ENCODE assay signal across 25 cellular contexts in genomic region chr14:50339178-50339804, GRCh38. TPM values are rescaled to one million over a fixed set of nuclear protein-coding genes. Genes with fewer than 3 reads are reported as not detected.
DNase-seq lines count a peak whose midpoint lies in the region; ATAC-seq, FAIRE-seq and TF ChIP-seq lines count a peak whose summit lies in the region.
"Had no signal": no experiment of that assay in that cellular context is flagged by ENCODE, and none has a peak within 500 bp of the region (broad histone marks: within the 10 kb centered on the region; RNA-seq: fewer than 3 reads in every experiment).

No MANE protein-coding gene starts in this region.

- H3K4me3 ChIP-seq in IMR-90 (ENCODE audit: insufficient read depth, low read depth, low read length) (no peak overlapping the region), esophagus muscularis mucosa (no peak overlapping the region), small intestine (ENCODE audit: low read depth in 1 of 2, low read length in 2 of 2) (no peak overlapping the region), psoas muscle (no peak overlapping the region)
- H3K4me3 ChIP-seq: HAP-1, Peyer's patch, SK-N-MC had no signal

- TF ChIP-seq RAD21 in IMR-90 (IDR thresholded peaks at IDR 0.05; ENCODE audit: low read length): no peak

- H3K4ac ChIP-seq in IMR-90 (ENCODE audit: low read depth, low read length): no peak overlapping the region

- intact Hi-C loops in IMR-90 (cut with micrococcal nuclease) (no loop called here), esophagus muscularis mucosa (cut with DNase I) (loop anchor here (10.0 kb wide), 1 partner anchor 116 kb away; no protein-coding TSS in a partner anchor), psoas muscle (cut with DNase I) (no loop called here)

- POLR2A ChIA-PET in IMR-90 (lab: Charles Lee; ENCODE audit: unreplicated experiment): no interaction called here

- H2BK15ac ChIP-seq in IMR-90 (ENCODE audit: low read depth, low read length): no peak overlapping the region; the same call in 2 of the 3 replicates

- peaks cover 18% of the 10 kb centered on the region for H3K4me1 ChIP-seq in IMR-90 (ENCODE audit: control insufficient read depth, insufficient read depth, low read length)
- H3K4me1 ChIP-seq in esophagus muscularis mucosa: peaks cover 37 to 55% (median 48%) of the 10 kb centered on the region in 4 donors
- peaks cover 7 to 8% of the 10 kb centered on the region in 2 donors for H3K4me1 ChIP-seq in small intestine (ENCODE audit: control insufficient read depth in 2 of 2, insufficient read depth in 1 of 2, low read depth in 1 of 2, low read length in 1 of 2)
- H3K4me1 ChIP-seq in psoas muscle: peaks cover 20% of the 10 kb centered on the region

- DNase-seq in DMS53 (lab: John Stamatoyannopoulos, UW) (peak; percentile 10), DMS53 treated with DMSO at 0.1 percent for 48 hours (lab: John Stamatoyannopoulos, UW; ENCODE audit: unreplicated experiment) (no peak), IMR-90 (no peak), esophagus muscularis mucosa (ENCODE audit: extremely low spot score) (peak; percentile 68), small intestine (peak; percentile 21), D341Med (ENCODE audit: low spot score) (no peak), psoas muscle (no peak), OCI-M1 (lab: John Stamatoyannopoulos, UW) (no peak)
- DNase-seq: ACHN, BE2C, DND-41, GOT3, HFFc6, NCI-H1092 treated with DMSO at 0.1 percent for 48 hours, NCI-H1436, NCI-H187, NCI-H2107, NCI-H526, Peyer's patch, SIG-M5 had no signal

- H3K23ac ChIP-seq in IMR-90 (ENCODE audit: low read depth, low read length): 0 out of 2 replicates have a peak overlapping the region, but pooled peaks have one; percentile 6

- dilution Hi-C loops in IMR-90 (cut with HindIII; ENCODE audit: low sequenced_read_pairs, unreplicated experiment): no loop called here

- no peak overlapping the region for H2AK9ac ChIP-seq in IMR-90 (replicated peaks; ENCODE audit: low read depth, low read length, poor library complexity)

- no peak overlapping the region for H3K27ac ChIP-seq in IMR-90 (ENCODE audit: insufficient read depth, low read length)
- H3K27ac ChIP-seq in esophagus muscularis mucosa (replicated peaks in 1 of 4): no peak overlapping the region
- peak overlapping the region; percentile 10 to 50 for H3K27ac ChIP-seq in small intestine (ENCODE audit: low read depth in 1 of 2, low read length in 1 of 2)
- H3K27ac ChIP-seq in psoas muscle: no peak overlapping the region
- H3K27ac ChIP-seq: 22Rv1, KMS-11, Peyer's patch, SK-N-MC had no signal

- TF ChIP-seq POLR2A in IMR-90 (IDR thresholded peaks at IDR 0.05; ENCODE audit: low read depth, low read length): no peak
- TF ChIP-seq POLR2A in esophagus muscularis mucosa (IDR thresholded peaks at IDR 0.05; ENCODE audit: low read depth): no peak

- H2BK5ac ChIP-seq in IMR-90 (ENCODE audit: low read depth, low read length, poor library complexity, severe bottlenecking): no peak overlapping the region

- no peak overlapping the region for H3K56ac ChIP-seq in IMR-90 (ENCODE audit: extremely low read depth, insufficient read depth, low read length)

- no peak overlapping the region for H3K9ac ChIP-seq in IMR-90 (ENCODE audit: low read depth, low read length)
- H3K9ac ChIP-seq: KMS-11 had no signal

- H2BK20ac ChIP-seq in IMR-90 (ENCODE audit: low read depth, low read length): no peak overlapping the region

- no peak for TF ChIP-seq CTCF in IMR-90 (conservative IDR thresholded peaks at IDR 0.05; ENCODE audit: low read depth, low read length)
- TF ChIP-seq CTCF in esophagus muscularis mucosa (IDR thresholded peaks at IDR 0.05): no peak
- no peak for TF ChIP-seq CTCF in psoas muscle (IDR thresholded peaks at IDR 0.05)

- H3K27me3 ChIP-seq in IMR-90 (ENCODE audit: control insufficient read depth, insufficient read depth, low read length) (no peaks in the 10 kb centered on the region), esophagus muscularis mucosa (no peaks in the 10 kb centered on the region), small intestine (ENCODE audit: control insufficient read depth in 2 of 2, insufficient read depth in 2 of 2, low read length in 2 of 2) (no peaks in the 10 kb centered on the region), psoas muscle (ENCODE audit: insufficient read depth in 3 of 3, low read length in 2 of 3) (no peaks in the 10 kb centered on the region)
- H3K27me3 ChIP-seq: BE2C, Peyer's patch had no signal

- H3K36me3 ChIP-seq in IMR-90 (ENCODE audit: control insufficient read depth, insufficient read depth, low read length) (no peaks in the 10 kb centered on the region), esophagus muscularis mucosa (peaks cover 0 to 11% (median 3%) of the 10 kb centered on the region in 4 donors), small intestine (ENCODE audit: control insufficient read depth in 2 of 2, insufficient read depth in 2 of 2, low read length in 2 of 2) (peaks cover 0 to 4% of the 10 kb centered on the region in 2 donors), psoas muscle (ENCODE audit: insufficient read depth in 1 of 2, low read depth in 1 of 2) (peaks cover 0 to 7% of the 10 kb centered on the region in 2 donors)
- H3K36me3 ChIP-seq: BE2C, HAP-1, Peyer's patch had no signal

- WGBS in IMR-90 (ENCODE audit: extremely low coverage in 2 of 2, insufficient read length in 1 of 2), 2 experiments: no CpG with 5 or more reads among the region's 3 CpGs
- WGBS in esophagus muscularis mucosa: 79% methylated on average over 3 of the region's 3 CpGs
- 15 to 50% (median 31%) methylated on average over 3 of the region's 3 CpGs for WGBS in small intestine, 3 donors
- WGBS in psoas muscle, 3 donors: 69 to 78% (median 70%) methylated on average over 3 of the region's 3 CpGs

- H2AK5ac ChIP-seq in IMR-90 (ENCODE audit: low read depth, low read length): no peak overlapping the region

- no peak for ATAC-seq in IMR-90 (ENCODE audit: low read depth)
- no peak for ATAC-seq in psoas muscle

- no peak overlapping the region for H4K91ac ChIP-seq in IMR-90 (ENCODE audit: insufficient read depth, low read depth, low read length)

- 0 out of 2 replicates have a peak overlapping the region, but pooled peaks have one; percentile 6 for H2BK120ac ChIP-seq in IMR-90 (ENCODE audit: low read depth, low read length)

- no peaks in the 10 kb centered on the region for H4K20me1 ChIP-seq in IMR-90 (ENCODE audit: insufficient read depth, low read length)

- in situ Hi-C loops in IMR-90 (cut with MboI; ENCODE audit: low sequenced_read_pairs): no loop called here

- H4K8ac ChIP-seq in IMR-90 (ENCODE audit: low read depth in 2 of 2, low read length in 2 of 2): no peak overlapping the region

- no peaks in the 10 kb centered on the region for H3K9me3 ChIP-seq in IMR-90 (ENCODE audit: control insufficient read depth, insufficient read depth, low read length)
- no peaks in the 10 kb centered on the region for H3K9me3 ChIP-seq in esophagus muscularis mucosa
- no peaks in the 10 kb centered on the region for H3K9me3 ChIP-seq in small intestine (ENCODE audit: control insufficient read depth, low read depth)
- no peaks in the 10 kb centered on the region for H3K9me3 ChIP-seq in psoas muscle
- H3K9me3 ChIP-seq: BE2C, HAP-1, Peyer's patch had no signal

- CTCF ChIA-PET in IMR-90 (lab: Yijun Ruan, JAX): no interaction called here

- H3K14ac ChIP-seq in IMR-90 (replicated peaks; ENCODE audit: low read depth, low read length): no peak overlapping the region

- no peak for TF ChIP-seq EP300 in esophagus muscularis mucosa (IDR thresholded peaks at IDR 0.05)

- no peak overlapping the region for H4K5ac ChIP-seq in IMR-90 (ENCODE audit: low read depth, low read length)

- H3K4me2 ChIP-seq in IMR-90 (ENCODE audit: low read depth, low read length): no peak overlapping the region
- H3K4me2 ChIP-seq: KMS-11 had no signal

- no TSS peak for BruUV-seq in IMR-90 (replicated peaks; lab: Mats Ljungman, UMichigan)

- H3K79me1 ChIP-seq in IMR-90 (ENCODE audit: low read depth in 1 of 2, low read length in 2 of 2): peaks cover 0 to 14% of the 10 kb centered on the region in 2 experiments; a peak in 2 of 4 replicates

- H3K18ac ChIP-seq in IMR-90 (ENCODE audit: low read depth, low read length): no peak overlapping the region

- no peak for FAIRE-seq in small intestine (lab: Jason Lieb, UNC)
- FAIRE-seq: GM12892 had no signal

- peaks cover 14% of the 10 kb centered on the region for H3K9me1 ChIP-seq in IMR-90 (ENCODE audit: insufficient read depth, low read length)

- no peak overlapping the region for H2AFZ ChIP-seq in IMR-90 (replicated peaks; ENCODE audit: low read length, poor library complexity)

TF ChIP-seq in IMR-90, 13 proteins besides CTCF, POLR2A, EP300 and RAD21 (continues in another document):
- TF ChIP-seq MAFK (IDR thresholded peaks at IDR 0.05; ENCODE audit: low read depth, low read length): no peak

RNA-seq across cellular contexts. Expression of gene DMAC2L, which starts 27.2 kb away (rescaled TPM):
- total RNA-seq in IMR-90 (2012; rRNA removed) (3.9 and 5.0 TPM in 2 replicates), esophagus muscularis mucosa (10 to 100 TPM in 3 of 4 donors, 1 to 10 TPM in 1; 9.9 to 33.6 (median 14.6) TPM), psoas muscle (10 to 100 TPM; 26.7 to 43.5 (median 35.1) TPM)
- polyA plus RNA-seq in IMR-90 (2012; rRNA removed) (6.1 and 7.8 TPM in 2 replicates), small intestine (10 to 100 TPM; 13.6 to 27.0 (median 18.3) TPM), psoas muscle (10 to 100 TPM; 21.7 to 36.6 (median 26.6) TPM)
- 2.2 and 9.5 TPM in 2 replicates for polyA plus RNA-seq in IMR-90 (2012; cell fraction: cytosol; rRNA removed)
- polyA plus RNA-seq in IMR-90 (2012; cell fraction: nucleus; rRNA removed; ENCODE audit: low replicate concordance): 6.2 and 11.8 TPM in 2 replicates

RNA-seq across cellular contexts. Expression of gene L2HGDH, which starts 27.3 kb away (rescaled TPM):
- total RNA-seq in IMR-90 (2012; rRNA removed) (3.8 and 5.0 TPM in 2 replicates), esophagus muscularis mucosa (10 to 100 TPM in 1 of 4 donors, 1 to 10 TPM in 3; 4.0 to 12.2 (median 7.7) TPM), psoas muscle (10 to 100 TPM in 3 of 4 donors, 1 to 10 TPM in 1; 9.3 to 10.9 (median 10.2) TPM)
- polyA plus RNA-seq in IMR-90 (2012; rRNA removed) (2.8 and 3.1 TPM in 2 replicates), small intestine (1 to 10 TPM; 1.1 to 5.9 (median 3.6) TPM), psoas muscle (10 to 100 TPM in 1 of 3 donors, 1 to 10 TPM in 2; 3.5 to 10.4 (median 4.9) TPM)
- polyA plus RNA-seq in IMR-90 (2012; cell fraction: cytosol; rRNA removed): 1.5 and 2.3 TPM in 2 replicates
- 0.87 and 2.4 TPM in 2 replicates for polyA plus RNA-seq in IMR-90 (2012; cell fraction: nucleus; rRNA removed; ENCODE audit: low replicate concordance)

RNA-seq across cellular contexts. Expression of gene CDKL1, which starts 57.4 kb away (rescaled TPM):
- total RNA-seq in IMR-90 (2012; rRNA removed) (3.8 and 7.2 TPM in 2 replicates), esophagus muscularis mucosa (10 to 100 TPM; 11.2 to 17.7 (median 12.3) TPM), psoas muscle (1 to 10 TPM; 1.4 to 4.5 (median 2.0) TPM)
- polyA plus RNA-seq in IMR-90 (2012; rRNA removed) (1.5 and 1.9 TPM in 2 replicates), small intestine (1 to 10 TPM; 5.9 to 8.1 (median 6.0) TPM), psoas muscle (1 to 10 TPM in 2 of 3 donors, under 1 TPM in 1; 0.46 to 2.2 (median 2.0) TPM)
- 0.75 and 0.87 TPM in 2 replicates for polyA plus RNA-seq in IMR-90 (2012; cell fraction: cytosol; rRNA removed)
- 1.0 and 5.3 TPM in 2 replicates for polyA plus RNA-seq in IMR-90 (2012; cell fraction: nucleus; rRNA removed; ENCODE audit: low replicate concordance)

Comparison
In these comparisons a context has a peak if more than half of its experiments do, and no peak if none do; other contexts are left out.
1. DNase-seq: peak in DMS53 (single experiment), esophagus muscularis mucosa (single experiment) and small intestine (single experiment); none in DMS53 treated with DMSO at 0.1 percent for 48 hours (single experiment), IMR-90 (single experiment), D341Med (single experiment), psoas muscle (0 of 2) and OCI-M1 (single experiment).
2. H3K27ac ChIP-seq: peak in small intestine (2 of 2); none in IMR-90 (single experiment), esophagus muscularis mucosa (0 of 4) and psoas muscle (single experiment).